ENCODE assay signal across 2 cellular contexts in the genomic region with DNA sequence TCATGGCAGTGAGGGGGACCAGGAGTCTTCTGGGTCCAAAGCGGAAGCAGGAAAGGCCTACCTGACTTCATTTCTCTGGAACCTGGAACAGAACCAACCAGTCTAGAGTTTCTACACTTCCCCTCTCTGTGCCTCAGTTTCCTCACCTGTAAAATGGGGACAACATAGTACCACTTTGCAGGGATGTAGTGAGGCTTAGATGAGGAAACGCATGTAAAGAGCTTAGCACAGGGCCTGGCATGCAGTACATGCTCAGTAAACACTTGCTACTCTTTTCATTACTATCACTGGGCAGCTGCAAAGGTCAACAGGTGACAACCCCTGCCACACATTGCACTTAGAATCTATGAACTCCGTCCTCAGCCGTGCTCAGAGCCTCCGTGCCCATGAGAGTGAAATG.
TF ChIP-seq lines count a peak whose summit lies in the region.

No MANE protein-coding gene starts in this region.

TF ChIP-seq in HepG2, 621 proteins besides CTCF, POLR2A, EP300 and RAD21:
- TF ChIP-seq ZNF629 (CRISPR knock-in tag; conservative IDR thresholded peaks at IDR 0.05) (peak; percentile 59), ZNF614 (CRISPR knock-in tag; IDR thresholded peaks at IDR 0.05; ENCODE audit: borderline replicate concordance) (no peak), ZMYM3 (CRISPR knock-in tag; IDR thresholded peaks at IDR 0.05) (peak; percentile 14; the same call in 1 of the 2 replicates)

TF ChIP-seq in K562, 482 proteins besides CTCF, POLR2A, EP300 and RAD21:
- TF ChIP-seq ZNF57 (CRISPR knock-in tag; IDR thresholded peaks at IDR 0.05) = no peak
- TF ChIP-seq, protein P1, sequence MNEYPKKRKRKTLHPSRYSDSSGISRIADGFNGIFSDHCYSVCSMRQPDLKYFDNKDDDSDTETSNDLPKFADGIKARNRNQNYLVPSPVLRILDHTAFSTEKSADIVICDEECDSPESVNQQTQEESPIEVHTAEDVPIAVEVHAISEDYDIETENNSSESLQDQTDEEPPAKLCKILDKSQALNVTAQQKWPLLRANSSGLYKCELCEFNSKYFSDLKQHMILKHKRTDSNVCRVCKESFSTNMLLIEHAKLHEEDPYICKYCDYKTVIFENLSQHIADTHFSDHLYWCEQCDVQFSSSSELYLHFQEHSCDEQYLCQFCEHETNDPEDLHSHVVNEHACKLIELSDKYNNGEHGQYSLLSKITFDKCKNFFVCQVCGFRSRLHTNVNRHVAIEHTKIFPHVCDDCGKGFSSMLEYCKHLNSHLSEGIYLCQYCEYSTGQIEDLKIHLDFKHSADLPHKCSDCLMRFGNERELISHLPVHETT (CRISPR knock-in tag; conservative IDR thresholded peaks at IDR 0.05 in 1 of 2, IDR thresholded peaks at IDR 0.05 in 1 of 2) = no peak
- TF ChIP-seq, protein P2, sequence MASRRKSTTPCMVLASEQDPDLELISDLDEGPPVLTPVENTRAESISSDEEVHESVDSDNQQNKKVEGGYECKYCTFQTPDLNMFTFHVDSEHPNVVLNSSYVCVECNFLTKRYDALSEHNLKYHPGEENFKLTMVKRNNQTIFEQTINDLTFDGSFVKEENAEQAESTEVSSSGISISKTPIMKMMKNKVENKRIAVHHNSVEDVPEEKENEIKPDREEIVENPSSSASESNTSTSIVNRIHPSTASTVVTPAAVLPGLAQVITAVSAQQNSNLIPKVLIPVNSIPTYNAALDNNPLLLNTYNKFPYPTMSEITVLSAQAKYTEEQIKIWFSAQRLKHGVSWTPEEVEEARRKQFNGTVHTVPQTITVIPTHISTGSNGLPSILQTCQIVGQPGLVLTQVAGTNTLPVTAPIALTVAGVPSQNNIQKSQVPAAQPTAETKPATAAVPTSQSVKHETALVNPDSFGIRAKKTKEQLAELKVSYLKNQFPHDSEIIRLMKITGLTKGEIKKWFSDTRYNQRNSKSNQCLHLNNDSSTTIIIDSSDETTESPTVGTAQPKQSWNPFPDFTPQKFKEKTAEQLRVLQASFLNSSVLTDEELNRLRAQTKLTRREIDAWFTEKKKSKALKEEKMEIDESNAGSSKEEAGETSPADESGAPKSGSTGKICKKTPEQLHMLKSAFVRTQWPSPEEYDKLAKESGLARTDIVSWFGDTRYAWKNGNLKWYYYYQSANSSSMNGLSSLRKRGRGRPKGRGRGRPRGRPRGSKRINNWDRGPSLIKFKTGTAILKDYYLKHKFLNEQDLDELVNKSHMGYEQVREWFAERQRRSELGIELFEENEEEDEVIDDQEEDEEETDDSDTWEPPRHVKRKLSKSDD (conservative IDR thresholded peaks at IDR 0.05; ENCODE audit: low read length) = no peak
- peak; percentile 28; the same call in 1 of the 2 replicates for TF ChIP-seq BCOR (IDR thresholded peaks at IDR 0.05)
- TF ChIP-seq ZNF311 (CRISPR knock-in tag; IDR thresholded peaks at IDR 0.05) = no peak
- no peak for TF ChIP-seq HIVEP1 (CRISPR knock-in tag; IDR thresholded peaks at IDR 0.05)
- no peak for TF ChIP-seq MTA1 (IDR thresholded peaks at IDR 0.05; ENCODE audit: borderline replicate concordance)
- TF ChIP-seq DNMT1 (IDR thresholded peaks at IDR 0.05) = no peak
- no peak for TF ChIP-seq ZFPM2 (CRISPR knock-in tag; IDR thresholded peaks at IDR 0.05)
- peak; percentile 48 for TF ChIP-seq RBM25 (IDR thresholded peaks at IDR 0.05; ENCODE audit: low read depth, low read length, severe bottlenecking)
TF ChIP-seq in K562: peak in this region for 2.
